Comparison of ENCODE assay signal across 1 cellular context in the genomic region with DNA sequence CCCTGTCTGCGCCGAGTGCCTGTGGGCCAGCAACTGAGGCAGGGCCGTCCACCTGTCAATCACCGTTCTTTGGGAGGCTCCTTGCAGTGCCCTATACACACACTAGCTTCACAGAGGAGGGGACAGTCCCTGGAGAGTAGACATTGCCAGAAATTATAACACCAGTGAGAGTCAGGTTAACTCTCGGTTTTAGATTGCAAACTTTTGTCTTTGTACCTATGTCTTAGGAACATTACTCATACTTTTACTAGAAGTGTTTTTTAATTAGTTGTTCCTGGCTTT.
TF ChIP-seq lines count a peak whose summit lies in the region.

No MANE protein-coding gene starts in this region.

TF ChIP-seq in GM12878, 131 proteins besides CTCF, POLR2A, EP300 and RAD21 (continued from another document):
- TF ChIP-seq, protein P1, sequence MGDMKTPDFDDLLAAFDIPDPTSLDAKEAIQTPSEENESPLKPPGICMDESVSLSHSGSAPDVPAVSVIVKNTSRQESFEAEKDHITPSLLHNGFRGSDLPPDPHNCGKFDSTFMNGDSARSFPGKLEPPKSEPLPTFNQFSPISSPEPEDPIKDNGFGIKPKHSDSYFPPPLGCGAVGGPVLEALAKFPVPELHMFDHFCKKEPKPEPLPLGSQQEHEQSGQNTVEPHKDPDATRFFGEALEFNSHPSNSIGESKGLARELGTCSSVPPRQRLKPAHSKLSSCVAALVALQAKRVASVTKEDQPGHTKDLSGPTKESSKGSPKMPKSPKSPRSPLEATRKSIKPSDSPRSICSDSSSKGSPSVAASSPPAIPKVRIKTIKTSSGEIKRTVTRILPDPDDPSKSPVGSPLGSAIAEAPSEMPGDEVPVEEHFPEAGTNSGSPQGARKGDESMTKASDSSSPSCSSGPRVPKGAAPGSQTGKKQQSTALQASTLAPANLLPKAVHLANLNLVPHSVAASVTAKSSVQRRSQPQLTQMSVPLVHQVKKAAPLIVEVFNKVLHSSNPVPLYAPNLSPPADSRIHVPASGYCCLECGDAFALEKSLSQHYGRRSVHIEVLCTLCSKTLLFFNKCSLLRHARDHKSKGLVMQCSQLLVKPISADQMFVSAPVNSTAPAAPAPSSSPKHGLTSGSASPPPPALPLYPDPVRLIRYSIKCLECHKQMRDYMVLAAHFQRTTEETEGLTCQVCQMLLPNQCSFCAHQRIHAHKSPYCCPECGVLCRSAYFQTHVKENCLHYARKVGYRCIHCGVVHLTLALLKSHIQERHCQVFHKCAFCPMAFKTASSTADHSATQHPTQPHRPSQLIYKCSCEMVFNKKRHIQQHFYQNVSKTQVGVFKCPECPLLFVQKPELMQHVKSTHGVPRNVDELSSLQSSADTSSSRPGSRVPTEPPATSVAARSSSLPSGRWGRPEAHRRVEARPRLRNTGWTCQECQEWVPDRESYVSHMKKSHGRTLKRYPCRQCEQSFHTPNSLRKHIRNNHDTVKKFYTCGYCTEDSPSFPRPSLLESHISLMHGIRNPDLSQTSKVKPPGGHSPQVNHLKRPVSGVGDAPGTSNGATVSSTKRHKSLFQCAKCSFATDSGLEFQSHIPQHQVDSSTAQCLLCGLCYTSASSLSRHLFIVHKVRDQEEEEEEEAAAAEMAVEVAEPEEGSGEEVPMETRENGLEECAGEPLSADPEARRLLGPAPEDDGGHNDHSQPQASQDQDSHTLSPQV (IDR thresholded peaks at IDR 0.05): no peak
TF ChIP-seq in GM12878: peak in this region for 1.
